ENCODE assay signal across 7 cellular contexts in the genomic region with DNA sequence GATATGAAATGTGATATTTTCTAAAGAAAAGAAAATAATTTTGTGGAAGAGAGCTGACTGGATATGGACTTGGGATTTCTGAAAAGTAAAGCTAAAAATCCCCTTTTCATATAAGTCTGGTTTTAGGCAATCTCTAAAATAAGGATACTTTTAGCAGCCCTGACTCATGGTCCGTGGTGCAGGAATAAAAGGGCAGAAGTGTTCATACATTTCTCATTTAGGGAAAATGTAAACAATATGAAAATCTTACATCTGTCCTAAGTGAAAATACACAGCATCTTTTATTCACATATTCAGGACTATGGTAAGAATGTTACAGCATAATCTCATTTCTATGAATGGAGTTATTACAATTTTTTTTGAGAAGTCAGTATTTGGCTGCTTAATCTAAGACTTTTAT.
"Had no signal": no experiment of that assay in that cellular context is flagged by ENCODE, and none has a peak within 500 bp of the region (broad histone marks: within the 10 kb centered on the region; RNA-seq: fewer than 3 reads in every experiment).

No MANE protein-coding gene starts in this region.

- H3K4me3 ChIP-seq: K562 had no signal

- DNase-seq: GOT3, H7, KG1 had no signal

- ATAC-seq: HepG2, K562 had no signal

- H3K27ac ChIP-seq: HL-60 had no signal

- H3K36me3 ChIP-seq: HAP-1 had no signal

- H3K9me3 ChIP-seq: HAP-1 had no signal
